In the genomic region with DNA sequence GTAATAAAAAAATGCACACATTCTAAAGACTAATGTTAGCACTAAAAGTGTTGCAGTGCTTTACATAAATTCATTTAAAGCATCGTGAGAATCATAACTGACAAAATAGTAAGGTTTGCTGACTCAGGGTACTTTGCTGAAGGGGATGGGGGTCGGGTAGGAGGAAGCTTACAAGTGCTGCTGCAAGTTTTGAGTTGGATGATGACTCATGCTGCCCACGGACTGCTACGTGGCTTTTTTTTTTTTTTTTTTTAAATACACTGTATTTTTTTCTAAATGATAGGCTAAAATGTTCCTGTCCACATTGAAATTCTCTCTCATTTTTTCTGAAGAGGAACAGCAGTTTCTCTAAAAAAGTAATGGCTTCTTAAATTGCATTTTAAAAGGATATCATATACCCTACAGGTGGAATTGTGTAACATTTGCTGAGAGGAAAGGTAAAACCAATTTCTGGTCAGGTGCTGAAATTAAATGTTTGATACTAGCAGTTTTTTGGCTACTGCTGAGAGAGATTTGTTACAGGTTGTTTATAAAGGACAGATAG, we compare ENCODE assay signal across 8 cellular contexts. TPM values are rescaled to one million over a fixed set of nuclear protein-coding genes. Genes with fewer than 3 reads are reported as not detected.
DNase-seq lines count a peak whose midpoint lies in the region; FAIRE-seq and TF ChIP-seq lines count a peak whose summit lies in the region.

No MANE protein-coding gene starts in this region.

- no peaks in the 10 kb centered on the region for H3K9me3 ChIP-seq in Loucy (ENCODE audit: insufficient read depth, low read depth, low read length)
- H3K9me3 ChIP-seq in mesenchymal stem cell (ENCODE audit: control insufficient read depth, low read length) = no peaks in the 10 kb centered on the region

- WGBS in mesenchymal stem cell = 0% methylated on average over 2 of the region's 4 CpGs

- H3K9ac ChIP-seq in Loucy (ENCODE audit: low read depth, low read length, poor library complexity, severe bottlenecking) = peak overlapping the region; percentile 85
- peak overlapping the region; percentile 100 for H3K9ac ChIP-seq in mesenchymal stem cell (ENCODE audit: low read length)

- H4K8ac ChIP-seq in mesenchymal stem cell (ENCODE audit: low read length) = no peak overlapping the region

- no peak for DNase-seq in GM12891 (ENCODE audit: insufficient read length, low spot score)
- peak; percentile 35 to 58 for DNase-seq in activated CD4-positive, alpha-beta T cell treated with anti-CD3 and anti-CD28 coated beads for 24 hours (ENCODE audit: low read depth in 2 of 2)
- DNase-seq in mesenchymal stem cell = peak; percentile 95
- peak; percentile 39 to 51 for DNase-seq in stimulated activated CD8-positive, alpha-beta memory T cell treated with anti-CD3 and anti-CD28 coated beads, Interleukin-15, amount 100 ng/mL, for 48 hours (ENCODE audit: low read depth in 2 of 2)
- DNase-seq in NCI-H2196 (lab: John Stamatoyannopoulos, UW; ENCODE audit: unreplicated experiment) = no peak
- DNase-seq in COR-L47 (lab: John Stamatoyannopoulos, UW) = no peak

- peaks cover 18% of the 10 kb centered on the region for H3K36me3 Mint-ChIP-seq in dendritic cell treated with granulocyte-macrophage colony-stimulating factor and Interleukin-4, amounts not matched to agents 40 ng/mL and 50 ng/mL, for 4 days (ENCODE audit: low read depth)

- no peaks in the 10 kb centered on the region for H3K9me2 ChIP-seq in Loucy (replicated peaks; ENCODE audit: low read depth, low read length)

- H3K4ac ChIP-seq in mesenchymal stem cell (ENCODE audit: low read depth in 1 of 2, low read length in 2 of 2) = no peak overlapping the region

- no peak overlapping the region for H2AK5ac ChIP-seq in mesenchymal stem cell (ENCODE audit: low read length, severe bottlenecking)

- TF ChIP-seq POLR2A in GM12891 (IDR thresholded peaks at IDR 0.05; ENCODE audit: low read depth, low read length) = peak; percentile 65

- intact Hi-C loops in dendritic cell treated with granulocyte-macrophage colony-stimulating factor and Interleukin-4, amounts not matched to agents 40 ng/mL and 50 ng/mL, for 4 days (cut with micrococcal nuclease) = loop anchor here (5.0 kb wide), 1 partner anchor 39 kb away; no protein-coding TSS in a partner anchor

- no peak overlapping the region for H3K14ac ChIP-seq in mesenchymal stem cell (ENCODE audit: low read length in 2 of 2)

- H3K4me1 ChIP-seq in Loucy (ENCODE audit: insufficient read depth, low read length, poor library complexity, severe bottlenecking) (peaks cover 37% of the 10 kb centered on the region), mesenchymal stem cell (ENCODE audit: control insufficient read depth, insufficient read depth, low read depth, low read length) (peaks cover 13% of the 10 kb centered on the region)

- H3K4me1 Mint-ChIP-seq in dendritic cell treated with granulocyte-macrophage colony-stimulating factor and Interleukin-4, amounts not matched to agents 40 ng/mL and 50 ng/mL, for 4 days (ENCODE audit: low read depth) = peaks cover 48% of the 10 kb centered on the region

- H3K79me2 ChIP-seq in Loucy (ENCODE audit: insufficient read depth, low read length) = peaks cover 67% of the 10 kb centered on the region

- H2BK12ac ChIP-seq in mesenchymal stem cell (ENCODE audit: low read length in 2 of 2) = no peak overlapping the region

- H3K9me3 Mint-ChIP-seq in dendritic cell treated with granulocyte-macrophage colony-stimulating factor and Interleukin-4, amounts not matched to agents 40 ng/mL and 50 ng/mL, for 4 days = no peaks in the 10 kb centered on the region

- no peak overlapping the region for H2BK120ac ChIP-seq in mesenchymal stem cell (ENCODE audit: low read depth, low read length)

- H3K79me1 ChIP-seq in mesenchymal stem cell (replicated peaks; ENCODE audit: low read length, poor library complexity, severe bottlenecking) = no peaks in the 10 kb centered on the region

- no peak overlapping the region for H2BK5ac ChIP-seq in mesenchymal stem cell (ENCODE audit: low read depth, low read length, poor library complexity, severe bottlenecking)

- H4K20me1 ChIP-seq in Loucy (ENCODE audit: insufficient read depth, low read length, poor library complexity, severe bottlenecking) = peaks cover 58% of the 10 kb centered on the region

- H3K18ac ChIP-seq in mesenchymal stem cell (ENCODE audit: low read depth in 1 of 2, low read length in 2 of 2) = no peak overlapping the region

- no peak overlapping the region for H2BK15ac ChIP-seq in mesenchymal stem cell (ENCODE audit: low read depth, poor library complexity, severe bottlenecking)

- peak overlapping the region; percentile 87 for H3K4me3 Mint-ChIP-seq in dendritic cell treated with granulocyte-macrophage colony-stimulating factor and Interleukin-4, amounts not matched to agents 40 ng/mL and 50 ng/mL, for 4 days

- no peak overlapping the region for H3K27ac ChIP-seq in mesenchymal stem cell (ENCODE audit: low read length, poor library complexity, severe bottlenecking)

- H3K4me3 ChIP-seq in Loucy (ENCODE audit: low read length, poor library complexity, severe bottlenecking) = peak overlapping the region; percentile 86
- peak overlapping the region in 1 of 2 experiments; percentile 92 for H3K4me3 ChIP-seq in mesenchymal stem cell (ENCODE audit: insufficient read depth in 1 of 2, low read depth in 1 of 2, low read length in 2 of 2)

- H3K36me3 ChIP-seq in Loucy (ENCODE audit: insufficient read depth, low read length) (no peaks in the 10 kb centered on the region), mesenchymal stem cell (ENCODE audit: control insufficient read depth in 1 of 2, insufficient read depth in 2 of 2, low read depth in 1 of 2, low read length in 2 of 2) (peaks cover 0 to 5% of the 10 kb centered on the region in 2 experiments)

- no peak overlapping the region for H2AFZ ChIP-seq in Loucy (ENCODE audit: low read length)
- no peak overlapping the region for H2AFZ ChIP-seq in mesenchymal stem cell (ENCODE audit: low read depth, low read length)

- peak; percentile 35 for FAIRE-seq in GM12891 (lab: Jason Lieb, UNC)

- no peak overlapping the region for H4K91ac ChIP-seq in mesenchymal stem cell (ENCODE audit: low read length)

- no peak overlapping the region for H3K23ac ChIP-seq in mesenchymal stem cell (ENCODE audit: low read length in 2 of 2)

- H3F3A ChIP-seq in Loucy (ENCODE audit: low read depth) = no peaks in the 10 kb centered on the region

- H3K27me3 ChIP-seq in Loucy (ENCODE audit: insufficient read depth, low read length, poor library complexity, severe bottlenecking) (no peaks in the 10 kb centered on the region), mesenchymal stem cell (ENCODE audit: control insufficient read depth in 1 of 2, insufficient read depth in 1 of 2, low read length in 2 of 2) (no peaks in the 10 kb centered on the region)

- no peaks in the 10 kb centered on the region for H3K27me3 Mint-ChIP-seq in dendritic cell treated with granulocyte-macrophage colony-stimulating factor and Interleukin-4, amounts not matched to agents 40 ng/mL and 50 ng/mL, for 4 days

- peak overlapping the region; percentile 89 for H3K4me2 ChIP-seq in Loucy (ENCODE audit: low read depth, low read length, poor library complexity, severe bottlenecking)
- peak overlapping the region; percentile 39 for H3K4me2 ChIP-seq in mesenchymal stem cell (ENCODE audit: low read length, poor library complexity, severe bottlenecking)

- peak overlapping the region; percentile 100 for H3K27ac Mint-ChIP-seq in dendritic cell treated with granulocyte-macrophage colony-stimulating factor and Interleukin-4, amounts not matched to agents 40 ng/mL and 50 ng/mL, for 4 days

- peak; percentile 17; the same call in 1 of the 2 replicates for TF ChIP-seq CTCF in Loucy (conservative IDR thresholded peaks at IDR 0.05; ENCODE audit: low read length)

TF ChIP-seq in GM12891, 5 proteins besides CTCF, POLR2A, EP300 and RAD21:
- TF ChIP-seq SPI1 (IDR thresholded peaks at IDR 0.05; ENCODE audit: low read depth, low read length) (no peak), POU2F2 (IDR thresholded peaks at IDR 0.05; ENCODE audit: low read depth, low read length) (peak; percentile 37; the same call in 1 of the 2 replicates)

RNA-seq across cellular contexts. Expression of a gene that starts 2.2 kb away (rescaled TPM):
- 25.6 TPM for polyA plus RNA-seq in GM12891 (2012; ENCODE audit: low read depth, missing spikeins)
- polyA plus RNA-seq in mesenchymal stem cell (2013, experiment 1 of 2) = 52.4 TPM
- 53.5 TPM for polyA plus RNA-seq in mesenchymal stem cell (2013, experiment 2 of 2)

RNA-seq across cellular contexts. Expression of a gene that starts 49.6 kb away (rescaled TPM):
- 20.4 TPM for polyA plus RNA-seq in GM12891 (2012; ENCODE audit: low read depth, missing spikeins)
- polyA plus RNA-seq in mesenchymal stem cell (2013, experiment 1 of 2) = 25.7 TPM
- 25.2 TPM for polyA plus RNA-seq in mesenchymal stem cell (2013, experiment 2 of 2)

Comparison
In these comparisons a context has a peak if more than half of its experiments do, and no peak if none do; other contexts are left out.
1. DNase-seq: peak in activated CD4-positive, alpha-beta T cell treated with anti-CD3 and anti-CD28 coated beads for 24 hours (2 of 2), mesenchymal stem cell (single experiment) and stimulated activated CD8-positive, alpha-beta memory T cell treated with anti-CD3 and anti-CD28 coated beads, Interleukin-15, amount 100 ng/mL, for 48 hours (2 of 2); none in GM12891 (single experiment), NCI-H2196 (single experiment) and COR-L47 (single experiment).